8 cellular contexts compared by ENCODE assay signal in genomic region chr15:89749951-89750559, GRCh38. TPM values are rescaled to one million over a fixed set of nuclear protein-coding genes. Genes with fewer than 3 reads are reported as not detected.
DNase-seq lines count a peak whose midpoint lies in the region; ATAC-seq, FAIRE-seq and TF ChIP-seq lines count a peak whose summit lies in the region.

No MANE protein-coding gene starts in this region.

- H3K4me2 ChIP-seq in K562 (ENCODE audit: insufficient read depth, low read length), result peak overlapping the region; percentile 63; the same call in 1 of the 2 replicates

- DNase-seq in Right ventricle myocardium inferior (ENCODE audit: missing footprints) (no peak), cardiac septum (ENCODE audit: low spot score) (no peak), LoVo (ENCODE audit: low spot score) (peak; percentile 30), K562 (ENCODE audit: extremely low read depth in 1 of 4, low spot score in 3 of 4) (no peak), lower lobe of right lung (no peak), type B pancreatic cell (ENCODE audit: extremely low spot score, unreplicated experiment) (no peak), SW480 (ENCODE audit: low spot score) (no peak), urothelium cell line (ENCODE audit: low spot score) (no peak)

- H3K4me1 ChIP-seq in K562 (replicated peaks in 1 of 2; ENCODE audit: control insufficient read depth in 2 of 2, insufficient read depth in 2 of 2, low read length in 2 of 2) (peaks cover 0 to 35% of the 10 kb centered on the region in 2 experiments; a peak in 3 of 5 replicates), lower lobe of right lung (peaks cover 16% of the 10 kb centered on the region)

- WGBS in K562 (ENCODE audit: insufficient coverage, low coverage, missing lambda C conversion rate), result 74% methylated on average over 21 of the region's 41 CpGs

- FAIRE-seq in K562 (lab: Jason Lieb, UNC) (no peak), urothelium cell line (lab: Jason Lieb, UNC) (no peak)

- H3K4me1 Mint-ChIP-seq in type B pancreatic cell (ENCODE audit: unreplicated experiment), result peaks cover 4% of the 10 kb centered on the region

- TF ChIP-seq CTCF in K562 (IDR thresholded peaks at IDR 0.05 in 2 of 3, conservative IDR thresholded peaks at IDR 0.05 in 1 of 3; ENCODE audit: insufficient read depth in 2 of 3, low read depth in 1 of 3, low read length in 3 of 3) (no peak), lower lobe of right lung (IDR thresholded peaks at IDR 0.05) (no peak), type B pancreatic cell (conservative IDR thresholded peaks at IDR 0.05) (no peak)

- H3K4me3 ChIP-seq in K562 (peak overlapping the region; percentile 60), lower lobe of right lung (peak overlapping the region; percentile 78)

- no peaks in the 10 kb centered on the region for H3K36me3 Mint-ChIP-seq in type B pancreatic cell

- no peak for TF ChIP-seq EP300 in K562 (IDR thresholded peaks at IDR 0.05; ENCODE audit: low read length)

- POLR2A ChIA-PET in K562 (lab: Yijun Ruan, JAX), result interaction anchor here (0.6 to 1.0 kb wide), 2 partner anchors 9 to 32 kb away, joined by 3 to 4 read pairs; no protein-coding TSS in a partner anchor

- BruUV-seq in K562 (replicated peaks; lab: Mats Ljungman, UMichigan), result no TSS peak

- peak overlapping the region; percentile 93 for H2AFZ ChIP-seq in K562 (ENCODE audit: low read depth, low read length)

- no peaks in the 10 kb centered on the region for H3K79me2 ChIP-seq in K562 (ENCODE audit: control insufficient read depth, insufficient read depth, low read length)

- ATAC-seq in Right ventricle myocardium inferior (peak; percentile 9), K562 (no peak), lower lobe of right lung (peak; percentile 18 to 35)

- in situ Hi-C loops in K562 (cut with MboI), result loop anchor here (10.0 kb wide), 1 partner anchor 345 kb away; no protein-coding TSS in a partner anchor

- peak overlapping the region in 1 of 2 experiments; percentile 78; a peak in 3 of 4 replicates for H3K9ac ChIP-seq in K562 (ENCODE audit: insufficient read depth in 1 of 2, low read depth in 2 of 2, low read length in 2 of 2)

- no peak for TF ChIP-seq POLR2A in K562 (conservative IDR thresholded peaks at IDR 0.05)

- no peaks in the 10 kb centered on the region; the same call in 1 of the 2 replicates for H4K20me1 ChIP-seq in K562 (replicated peaks; ENCODE audit: control insufficient read depth, insufficient read depth, low read length)

- H3K9me3 ChIP-seq in K562 (replicated peaks; ENCODE audit: control insufficient read depth, insufficient read depth, low read depth, low read length) (no peaks in the 10 kb centered on the region), lower lobe of right lung (no peaks in the 10 kb centered on the region)

- H3K27me3 ChIP-seq in K562 (ENCODE audit: control insufficient read depth in 2 of 2, insufficient read depth in 2 of 2, low read length in 2 of 2) (peaks cover 0 to 24% of the 10 kb centered on the region in 2 experiments; a peak in 3 of 5 replicates), lower lobe of right lung (ENCODE audit: low read depth) (peaks cover 23% of the 10 kb centered on the region)

- no peak overlapping the region for H3K27ac Mint-ChIP-seq in type B pancreatic cell

- intact Hi-C loops in Right ventricle myocardium inferior (cut with DNase I) (loop anchor here (2.0 to 5.0 kb wide), 2 partner anchors 77 to 103 kb away; no protein-coding TSS in a partner anchor), cardiac septum (cut with DNase I) (no loop called here), K562 (cut with micrococcal nuclease) (loop anchor here (10.0 kb wide), 1 partner anchor 535 kb away; no protein-coding TSS in a partner anchor), lower lobe of right lung (cut with DNase I) (loop anchor here (10.0 kb wide), 1 partner anchor 125 kb away; no protein-coding TSS in a partner anchor)

- H3K27me3 Mint-ChIP-seq in type B pancreatic cell, result peaks cover 7% of the 10 kb centered on the region

- no peaks in the 10 kb centered on the region for H3K9me1 ChIP-seq in K562 (ENCODE audit: control insufficient read depth, insufficient read depth, low read length)

- CTCF ChIA-PET in K562 (lab: Yijun Ruan, JAX; ENCODE audit: low intra/inter-chr PET ratio), result interaction anchor here (0.7 to 1.6 kb wide), 2 partner anchors 11 to 125 kb away, joined by 4 to 5 read pairs; no protein-coding TSS in a partner anchor

- H3K4me3 Mint-ChIP-seq in type B pancreatic cell, result peak overlapping the region; percentile 79

- no peaks in the 10 kb centered on the region for H3K9me3 Mint-ChIP-seq in type B pancreatic cell

- no peak overlapping the region for H3K27ac ChIP-seq in K562 (ENCODE audit: extremely low read depth, low read depth, low read length)
- H3K27ac ChIP-seq in lower lobe of right lung, result peak overlapping the region; percentile 54

- TF ChIP-seq RAD21 in K562 (CRISPR knock-in tag; conservative IDR thresholded peaks at IDR 0.05 in 1 of 2, IDR thresholded peaks at IDR 0.05 in 1 of 2), result no peak

- H3K36me3 ChIP-seq in K562 (ENCODE audit: control insufficient read depth, insufficient read depth, low read length) (no peaks in the 10 kb centered on the region), lower lobe of right lung (no peaks in the 10 kb centered on the region)

RNA-seq across cellular contexts. Expression of gene MESP1, which starts 1.0 kb away (rescaled TPM):
- total RNA-seq in Right ventricle myocardium inferior (7.4 TPM), cardiac septum (0.86 TPM), K562 (2014; rRNA removed) (0.36 and 1.0 TPM in 2 replicates), K562 (2014; rRNA removed; fragmentation: Illumina TruSeq; extraction: Trizol) (not detected in 2 replicates), K562 (2015; rRNA removed; fragmentation: Illumina TruSeq; extraction: Trizol) (0.14 and 0.49 TPM in 2 replicates), K562 (2021) (1.1 and 1.6 TPM in 2 replicates), lower lobe of right lung (0.53 TPM), type B pancreatic cell (ENCODE audit: low replicate concordance) (2.1 and 2.2 TPM in 2 replicates)
- total RNA-seq in K562 (2011; cell fraction: chromatin; rRNA removed; ENCODE audit: low replicate concordance), result 0.44 and 0.67 TPM in 2 replicates
- total RNA-seq in K562 (2011; cell fraction: nucleolus; rRNA removed), result 1.0 and 1.2 TPM in 2 replicates
- total RNA-seq in K562 (2011; cell fraction: nucleoplasm; rRNA removed), result 0.44 and 0.46 TPM in 2 replicates
- polyA plus RNA-seq in K562 (2011; rRNA removed) (0.14 and 0.29 TPM in 2 replicates), K562 (2014; fragmentation: Illumina TruSeq; extraction: Trizol) (not detected in 2 replicates), K562 (2014; fragmentation: Nextera tagmentation; extraction: Ambion mirVana) (not detected), K562 (2014; rRNA removed) (0.52 and 0.78 TPM in 2 replicates)
- polyA plus RNA-seq in K562 (2011; cell fraction: cytosol; rRNA removed), result 0.12 and 0.75 TPM in 2 replicates
- polyA plus RNA-seq in K562 (2011; cell fraction: nucleus; rRNA removed), result 0.11 and 0.44 TPM in 2 replicates
- polyA plus RNA-seq in K562 (2012), result 0.68 and 1.4 TPM in 2 replicates
- polyA minus RNA-seq in K562 (2011; rRNA and poly(A)+ RNA removed), result 0.07 and 0.15 TPM in 2 replicates
- 2.5 TPM in 1 of 2 replicates, not detected in the other for polyA minus RNA-seq in K562 (2011; cell fraction: cytosol; rRNA and poly(A)+ RNA removed)
- polyA minus RNA-seq in K562 (2011; cell fraction: nucleus; rRNA and poly(A)+ RNA removed), result 0.33 and 0.54 TPM in 2 replicates

RNA-seq across cellular contexts. Expression of gene MESP2, which starts 26.1 kb away (rescaled TPM):
- total RNA-seq in Right ventricle myocardium inferior (0.51 TPM), cardiac septum (0.19 TPM), K562 (2014; rRNA removed) (0.82 and 1.1 TPM in 2 replicates), K562 (2014; rRNA removed; fragmentation: Illumina TruSeq; extraction: Trizol) (0.41 and 0.51 TPM in 2 replicates), K562 (2015; rRNA removed; fragmentation: Illumina TruSeq; extraction: Trizol) (0.29 and 0.45 TPM in 2 replicates), K562 (2021) (0.47 and 0.66 TPM in 2 replicates), lower lobe of right lung (not detected), type B pancreatic cell (ENCODE audit: low replicate concordance) (not detected in 2 replicates)
- total RNA-seq in K562 (2011; cell fraction: chromatin; rRNA removed; ENCODE audit: low replicate concordance), result not detected in 2 replicates
- total RNA-seq in K562 (2011; cell fraction: nucleolus; rRNA removed), result not detected in 2 replicates
- total RNA-seq in K562 (2011; cell fraction: nucleoplasm; rRNA removed), result not detected in 2 replicates
- polyA plus RNA-seq in K562 (2011; rRNA removed) (0.08 and 0.14 TPM in 2 replicates), K562 (2014; fragmentation: Illumina TruSeq; extraction: Trizol) (0.55 and 0.70 TPM in 2 replicates), K562 (2014; fragmentation: Nextera tagmentation; extraction: Ambion mirVana) (under 1 TPM; 0.11 to 0.13 TPM), K562 (2014; rRNA removed) (0.37 and 0.47 TPM in 2 replicates)
- 0.18 and 0.22 TPM in 2 replicates for polyA plus RNA-seq in K562 (2011; cell fraction: cytosol; rRNA removed)
- polyA plus RNA-seq in K562 (2011; cell fraction: nucleus; rRNA removed), result 0.10 and 0.56 TPM in 2 replicates
- polyA plus RNA-seq in K562 (2012), result 0.39 and 0.48 TPM in 2 replicates
- not detected in 2 replicates for polyA minus RNA-seq in K562 (2011; rRNA and poly(A)+ RNA removed)
- not detected in 2 replicates for polyA minus RNA-seq in K562 (2011; cell fraction: cytosol; rRNA and poly(A)+ RNA removed)
- polyA minus RNA-seq in K562 (2011; cell fraction: nucleus; rRNA and poly(A)+ RNA removed), result not detected in 2 replicates

RNA-seq across cellular contexts. Expression of gene WDR93, which starts 59.4 kb away (rescaled TPM):
- total RNA-seq in Right ventricle myocardium inferior (not detected), cardiac septum (not detected), K562 (2014; rRNA removed) (not detected in 2 replicates), K562 (2014; rRNA removed; fragmentation: Illumina TruSeq; extraction: Trizol) (not detected in 2 replicates), K562 (2015; rRNA removed; fragmentation: Illumina TruSeq; extraction: Trizol) (not detected in 2 replicates), K562 (2021) (not detected in 2 replicates), lower lobe of right lung (1.2 TPM), type B pancreatic cell (ENCODE audit: low replicate concordance) (0.29 and 1.5 TPM in 2 replicates)
- not detected in 2 replicates for total RNA-seq in K562 (2011; cell fraction: chromatin; rRNA removed; ENCODE audit: low replicate concordance)
- not detected in 2 replicates for total RNA-seq in K562 (2011; cell fraction: nucleolus; rRNA removed)
- not detected in 2 replicates for total RNA-seq in K562 (2011; cell fraction: nucleoplasm; rRNA removed)
- polyA plus RNA-seq in K562 (2011; rRNA removed) (not detected in 2 replicates), K562 (2014; fragmentation: Illumina TruSeq; extraction: Trizol) (not detected in 2 replicates), K562 (2014; fragmentation: Nextera tagmentation; extraction: Ambion mirVana) (not detected), K562 (2014; rRNA removed) (not detected in 2 replicates)
- not detected in 2 replicates for polyA plus RNA-seq in K562 (2011; cell fraction: cytosol; rRNA removed)
- not detected in 2 replicates for polyA plus RNA-seq in K562 (2011; cell fraction: nucleus; rRNA removed)
- polyA plus RNA-seq in K562 (2012), result not detected in 2 replicates
- polyA minus RNA-seq in K562 (2011; rRNA and poly(A)+ RNA removed), result not detected in 2 replicates
- not detected in 2 replicates for polyA minus RNA-seq in K562 (2011; cell fraction: cytosol; rRNA and poly(A)+ RNA removed)
- not detected in 2 replicates for polyA minus RNA-seq in K562 (2011; cell fraction: nucleus; rRNA and poly(A)+ RNA removed)

RNA-seq across cellular contexts. Expression of gene PEX11A, which starts 59.5 kb away (rescaled TPM):
- total RNA-seq in Right ventricle myocardium inferior (13.7 TPM), cardiac septum (5.0 TPM), K562 (2014; rRNA removed) (not detected in 2 replicates), K562 (2014; rRNA removed; fragmentation: Illumina TruSeq; extraction: Trizol) (not detected in 2 replicates), K562 (2015; rRNA removed; fragmentation: Illumina TruSeq; extraction: Trizol) (not detected in 2 replicates), K562 (2021) (not detected in 2 replicates), lower lobe of right lung (10.1 TPM), type B pancreatic cell (ENCODE audit: low replicate concordance) (8.5 and 8.8 TPM in 2 replicates)
- not detected in 2 replicates for total RNA-seq in K562 (2011; cell fraction: chromatin; rRNA removed; ENCODE audit: low replicate concordance)
- total RNA-seq in K562 (2011; cell fraction: nucleolus; rRNA removed), result not detected in 2 replicates
- not detected in 2 replicates for total RNA-seq in K562 (2011; cell fraction: nucleoplasm; rRNA removed)
- polyA plus RNA-seq in K562 (2011; rRNA removed) (not detected in 2 replicates), K562 (2014; fragmentation: Illumina TruSeq; extraction: Trizol) (not detected in 2 replicates), K562 (2014; fragmentation: Nextera tagmentation; extraction: Ambion mirVana) (not detected), K562 (2014; rRNA removed) (not detected in 2 replicates)
- not detected in 2 replicates for polyA plus RNA-seq in K562 (2011; cell fraction: cytosol; rRNA removed)
- not detected in 2 replicates for polyA plus RNA-seq in K562 (2011; cell fraction: nucleus; rRNA removed)
- 0.04 TPM in 1 of 2 replicates, not detected in the other for polyA plus RNA-seq in K562 (2012)
- polyA minus RNA-seq in K562 (2011; rRNA and poly(A)+ RNA removed), result not detected in 2 replicates
- not detected in 2 replicates for polyA minus RNA-seq in K562 (2011; cell fraction: cytosol; rRNA and poly(A)+ RNA removed)
- polyA minus RNA-seq in K562 (2011; cell fraction: nucleus; rRNA and poly(A)+ RNA removed), result not detected in 2 replicates
